8 cellular contexts compared by ENCODE assay signal in the genomic region with DNA sequence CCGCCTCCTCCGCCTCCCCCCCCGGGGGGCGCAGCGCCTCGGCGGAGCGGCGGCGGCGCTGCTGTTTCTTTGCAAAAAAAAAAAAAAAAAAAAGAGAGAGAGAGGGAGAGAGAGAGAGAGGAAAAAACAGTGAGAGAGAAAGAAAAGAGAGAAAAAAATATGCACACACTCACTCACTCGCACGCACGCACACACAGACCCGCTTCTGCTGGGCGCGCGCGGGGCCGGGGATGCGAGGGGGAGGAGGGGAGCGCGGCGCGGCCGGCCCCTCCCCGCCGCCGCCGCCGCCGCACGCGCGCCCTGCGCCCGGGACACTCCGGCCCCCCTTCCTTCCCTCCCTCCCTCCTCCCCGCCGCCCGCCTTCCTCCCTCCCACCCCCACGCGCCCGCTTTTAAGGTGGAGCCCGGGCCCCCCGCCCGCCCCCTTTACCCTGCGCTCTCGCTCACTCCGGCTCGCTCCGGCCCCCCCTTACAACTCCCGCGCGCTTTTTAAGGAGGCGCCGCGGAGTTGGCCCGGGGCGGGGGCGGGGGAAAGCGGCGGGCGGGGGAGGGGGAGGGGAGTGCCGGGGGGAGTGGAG.
A peak's percentile ranks its signal among the peaks of the same experiment; 100 is the strongest.
DNase-seq lines count a peak whose midpoint lies in the region; ATAC-seq and TF ChIP-seq lines count a peak whose summit lies in the region.

Gene SAMD1, minus strand, starts transcription at position 243 of the 577 bp plus-strand sequence.

- DNase-seq in NCI-H2227 treated with DMSO at 0.1 percent for 48 hours (lab: John Stamatoyannopoulos, UW) (peak; percentile 70), choroid plexus epithelial cell (ENCODE audit: low read depth) (peak; percentile 91), OCI-M1 (lab: John Stamatoyannopoulos, UW) (no peak)
- DNase-seq in activated CD4-positive, alpha-beta T cell treated with anti-CD3 and anti-CD28 coated beads for 1 hour, result peak; percentile 75
- peak; percentile 91 for DNase-seq in stimulated activated CD4-positive, alpha-beta T cell treated with anti-CD3 and anti-CD28 coated beads, Interleukin-15, amount 100 ng/mL, for 24 hours

- H3K27ac ChIP-seq in layer of hippocampus (ENCODE audit: low read depth, low read length), result peak within 1 kb of the TSS; percentile 90

- TF ChIP-seq POLR2A in GM18505 (IDR thresholded peaks at IDR 0.05; ENCODE audit: borderline replicate concordance, extremely low read depth, insufficient read depth, insufficient read length), result no peak

- peak; percentile 40 for ATAC-seq in GM18505 (IDR thresholded peaks at IDR 0.05; ENCODE audit: unreplicated experiment)
- ATAC-seq in HG02973 (IDR thresholded peaks at IDR 0.05; ENCODE audit: unreplicated experiment), result peak; percentile 27

- TF ChIP-seq CTCF in choroid plexus epithelial cell (conservative IDR thresholded peaks at IDR 0.05; ENCODE audit: low read depth, low read length), result no peak

- no peaks in the 10 kb centered on the region for H3K27me3 ChIP-seq in layer of hippocampus (ENCODE audit: control insufficient read depth, insufficient read depth, low read length)

- H3K4me3 ChIP-seq in choroid plexus epithelial cell (ENCODE audit: low read depth, low read length), result peak within 1 kb of the TSS; percentile 64
